Comparison of ENCODE assay signal across 16 cellular contexts in genomic region chr13:109699628-109700071, GRCh38.
DNase-seq lines count a peak whose midpoint lies in the region; ATAC-seq and TF ChIP-seq lines count a peak whose summit lies in the region.
"Had no signal": no experiment of that assay in that cellular context is flagged by ENCODE, and none has a peak within 500 bp of the region (broad histone marks: within the 10 kb centered on the region; RNA-seq: fewer than 3 reads in every experiment).

No MANE protein-coding gene starts in this region.

- no peak overlapping the region for H3K27ac ChIP-seq in mesendoderm (ENCODE audit: low read depth, low read length)
- H3K27ac ChIP-seq: body of pancreas, C4-2B, left ventricle myocardium inferior had no signal

- H3K9ac ChIP-seq in mesendoderm (ENCODE audit: low read length): no peak overlapping the region

- WGBS in mesendoderm (ENCODE audit: extremely low coverage, insufficient coverage, low lambda C conversion rate): no CpG with 5 or more reads among the region's 13 CpGs

- H3K36me3 ChIP-seq in mesendoderm (ENCODE audit: control insufficient read depth, insufficient read depth, low read length): no peaks in the 10 kb centered on the region
- H3K36me3 ChIP-seq: left ventricle myocardium inferior had no signal

- H3K4ac ChIP-seq in mesendoderm (ENCODE audit: low read depth, low read length): no peak overlapping the region

- no peaks in the 10 kb centered on the region for H3K27me3 ChIP-seq in mesendoderm (ENCODE audit: insufficient read depth, low read length, poor library complexity)
- H3K27me3 ChIP-seq: dorsolateral prefrontal cortex had no signal

- H3K4me1 ChIP-seq in mesendoderm (ENCODE audit: control insufficient read depth, low read depth, low read length): no peaks in the 10 kb centered on the region
- H3K4me1 ChIP-seq: body of pancreas had no signal

- H2BK120ac ChIP-seq in mesendoderm (ENCODE audit: low read depth, low read length): no peak overlapping the region

- no peak overlapping the region for H2BK15ac ChIP-seq in mesendoderm (replicated peaks; ENCODE audit: low read depth)

- ATAC-seq in SK-N-SH treated with all-trans-retinoic acid at 6 μM for 48 hours (peak; percentile 9; the same call in 2 of the 3 replicates), GM18868 (IDR thresholded peaks at IDR 0.05; ENCODE audit: unreplicated experiment) (no peak), GM19455 (IDR thresholded peaks at IDR 0.05; ENCODE audit: unreplicated experiment) (no peak)
- ATAC-seq: activated CD8-positive, alpha-beta memory T cell treated with anti-CD3 and anti-CD28 coated beads, Interleukin-2, amount 10 ng/mL, durations not matched to agents 7 days and 5 days; body of pancreas had no signal

- DNase-seq in DMS79 (lab: John Stamatoyannopoulos, UW) (peak; percentile 30), Kasumi-1 (lab: John Stamatoyannopoulos, UW) (peak; percentile 47 to 49), mesendoderm (peak; percentile 56), NCI-H187 treated with DMSO at 0.1 percent for 48 hours (lab: John Stamatoyannopoulos, UW) (no peak), NCI-H82 treated with DMSO at 0.1 percent for 48 hours (lab: John Stamatoyannopoulos, UW; ENCODE audit: unreplicated experiment) (no peak)
- DNase-seq: activated CD4-positive, CD25-positive, alpha-beta regulatory T cell; activated CD8-positive, alpha-beta memory T cell treated with anti-CD3 and anti-CD28 coated beads, Interleukin-2, amount 10 ng/mL, durations not matched to agents 7 days and 5 days; activated gamma-delta T cell treated with Interleukin-2 at 50 U/mL for 16 hours; naive thymus-derived CD8-positive, alpha-beta T cell had no signal

- H3K79me2 ChIP-seq in mesendoderm (ENCODE audit: control insufficient read depth, insufficient read depth, low read length): no peaks in the 10 kb centered on the region

- no peaks in the 10 kb centered on the region for H3K79me1 ChIP-seq in mesendoderm (ENCODE audit: low read length)

- no peak overlapping the region for H4K8ac ChIP-seq in mesendoderm (ENCODE audit: low read depth, low read length)

- no peak overlapping the region for H3K23ac ChIP-seq in mesendoderm (ENCODE audit: low read length)

- peak overlapping the region; percentile 29 for H3K18ac ChIP-seq in mesendoderm (ENCODE audit: low read length)

- no peak overlapping the region for H3K4me2 ChIP-seq in mesendoderm (ENCODE audit: low read length)

- no peak overlapping the region for H2BK5ac ChIP-seq in mesendoderm (ENCODE audit: low read length)

- H3K4me3 ChIP-seq in mesendoderm (ENCODE audit: low read length): no peak overlapping the region
- H3K4me3 ChIP-seq: body of pancreas, dorsolateral prefrontal cortex, left ventricle myocardium inferior had no signal

- no peak overlapping the region for H4K5ac ChIP-seq in mesendoderm (ENCODE audit: low read length)

- H3K56ac ChIP-seq in mesendoderm (ENCODE audit: low read length): no peak overlapping the region

- H2AK5ac ChIP-seq in mesendoderm (ENCODE audit: low read length): no peak overlapping the region

TF ChIP-seq in SK-N-SH treated with all-trans-retinoic acid at 6 μM for 48 hours, 23 proteins besides CTCF, POLR2A, EP300 and RAD21:
- TF ChIP-seq ARNTL (CRISPR knock-in tag; IDR thresholded peaks at IDR 0.05; ENCODE audit: borderline replicate concordance, low read depth): no peak
- no peak for TF ChIP-seq OSR1 (CRISPR knock-in tag; IDR thresholded peaks at IDR 0.05)
- TF ChIP-seq ZNF565 (CRISPR knock-in tag; conservative IDR thresholded peaks at IDR 0.05; ENCODE audit: low read depth): no peak
- no peak for TF ChIP-seq ESRRG (CRISPR knock-in tag; IDR thresholded peaks at IDR 0.05)
- TF ChIP-seq GLIS3 (CRISPR knock-in tag; IDR thresholded peaks at IDR 0.05): no peak
- TF ChIP-seq PATZ1 (CRISPR knock-in tag; IDR thresholded peaks at IDR 0.05; ENCODE audit: borderline replicate concordance): no peak
- TF ChIP-seq ZC3H10 (CRISPR knock-in tag; IDR thresholded peaks at IDR 0.05): no peak
- no peak for TF ChIP-seq ISL1 (CRISPR knock-in tag; IDR thresholded peaks at IDR 0.05)
- no peak for TF ChIP-seq BACH2 (CRISPR knock-in tag; IDR thresholded peaks at IDR 0.05; ENCODE audit: borderline replicate concordance)
- no peak for TF ChIP-seq TOX (CRISPR knock-in tag; IDR thresholded peaks at IDR 0.05; ENCODE audit: borderline replicate concordance)
- no peak for TF ChIP-seq ZFP30 (CRISPR knock-in tag; IDR thresholded peaks at IDR 0.05)

Comparison
In these comparisons a context has a peak if more than half of its experiments do, and no peak if none do; other contexts are left out.
1. DNase-seq: peak in DMS79 (single experiment), Kasumi-1 (2 of 2) and mesendoderm (single experiment); none in NCI-H187 treated with DMSO at 0.1 percent for 48 hours (single experiment) and NCI-H82 treated with DMSO at 0.1 percent for 48 hours (single experiment).